ENCODE assay signal across 21 cellular contexts in the genomic region with DNA sequence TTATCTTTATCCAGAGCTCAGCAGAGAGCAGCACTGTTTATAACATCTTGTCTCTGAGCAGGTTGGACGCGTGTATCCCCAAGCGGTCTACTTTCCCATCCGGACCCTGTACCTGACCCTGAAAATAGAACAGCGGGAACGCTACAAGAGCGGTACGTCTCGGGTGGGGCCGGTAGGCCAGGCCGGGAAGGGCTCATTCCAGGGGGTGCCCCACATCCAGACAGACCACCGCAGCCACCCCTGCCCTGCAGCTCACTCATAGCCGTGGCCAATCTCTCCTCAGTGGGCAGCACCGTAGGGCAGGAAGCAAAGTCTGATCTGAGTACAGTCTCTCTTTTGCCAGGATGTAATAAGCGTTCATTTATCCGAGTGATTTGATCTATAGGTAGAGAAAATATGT.
"Had no signal": no experiment of that assay in that cellular context is flagged by ENCODE, and none has a peak within 500 bp of the region (broad histone marks: within the 10 kb centered on the region; RNA-seq: fewer than 3 reads in every experiment).

No MANE protein-coding gene starts in this region.

- DNase-seq: colonic mucosa; effector CD8-positive, alpha-beta T cell; glutamatergic neuron; immature natural killer cell; left ventricle myocardium inferior; lower lobe of right lung; naive B cell; nephron progenitor cell; psoas muscle; retina; stimulated activated CD4-positive, alpha-beta T cell treated with anti-CD3 and anti-CD28 coated beads, Interleukin-2, amount 100 ng/mL, for 48 hours; stimulated activated naive CD4-positive, alpha-beta T cell treated with Interleukin-2 at 50 U/mL for 16 hours; thyroid gland; uterus had no signal

- H3K27me3 Mint-ChIP-seq: memory B cell, naive B cell, type B pancreatic cell had no signal

- H3K4me1 ChIP-seq: colonic mucosa, gastroesophageal sphincter, left ventricle myocardium inferior, lower lobe of right lung, psoas muscle, thyroid gland, uterus had no signal

- H3K36me3 ChIP-seq: uterus had no signal

- H3K4me3 Mint-ChIP-seq: immature natural killer cell, memory B cell, naive B cell, nephron progenitor cell, type B pancreatic cell had no signal

- H3K4me2 ChIP-seq: smooth muscle cell had no signal

- ATAC-seq: gastroesophageal sphincter, lower lobe of right lung, psoas muscle had no signal

- H3K4me1 Mint-ChIP-seq: nephron progenitor cell had no signal

- H3K27ac Mint-ChIP-seq: immature natural killer cell, memory B cell, type B pancreatic cell had no signal

- H3K9me3 Mint-ChIP-seq: immature natural killer cell, memory B cell, naive B cell, type B pancreatic cell had no signal

- H3K4me3 ChIP-seq: colonic mucosa, dorsolateral prefrontal cortex, esophagus muscularis mucosa, gastroesophageal sphincter, left ventricle myocardium inferior, lower lobe of right lung, psoas muscle, smooth muscle cell, thyroid gland, uterus had no signal

- H3K27me3 ChIP-seq: colonic mucosa, dorsolateral prefrontal cortex, esophagus muscularis mucosa, gastroesophageal sphincter, thyroid gland, uterus had no signal

- H3K27ac ChIP-seq: colonic mucosa, epithelial cell of prostate, esophagus muscularis mucosa, gastroesophageal sphincter, left ventricle myocardium inferior, lower lobe of right lung, psoas muscle, thyroid gland, uterus had no signal

- H3K9me3 ChIP-seq: colonic mucosa, esophagus muscularis mucosa, gastroesophageal sphincter, left ventricle myocardium inferior, lower lobe of right lung, psoas muscle, thyroid gland, uterus had no signal
